Comparison of ENCODE assay signal across 35 cellular contexts in genomic region chr5:59212596-59212995, GRCh38.
"Had no signal": no experiment of that assay in that cellular context is flagged by ENCODE, and none has a peak within 500 bp of the region (broad histone marks: within the 10 kb centered on the region; RNA-seq: fewer than 3 reads in every experiment).

No MANE protein-coding gene starts in this region.

- H3K4me3 ChIP-seq: cardiac muscle cell, K562, MG63, Peyer's patch had no signal

- H3K27me3 Mint-ChIP-seq: activated B cell treated with CpG ODN at 0.5 μM for 24 hours, brain had no signal

- DNase-seq: activated B cell treated with CpG ODN at 0.5 μM for 24 hours; activated CD4-positive, alpha-beta memory T cell treated with anti-CD3 and anti-CD28 coated beads for 36 hours; activated CD4-positive, alpha-beta T cell treated with anti-CD3 and anti-CD28 coated beads for 4 hours; activated CD4-positive, alpha-beta T cell treated with anti-CD3 and anti-CD28 coated beads, Interleukin-2, amount 50 U/mL, for 1 hour; activated CD4-positive, CD25-positive, alpha-beta regulatory T cell treated with anti-CD3 and anti-CD28 coated beads, Interleukin-2, amount 50 U/mL, for 72 hours; activated CD8-positive, alpha-beta memory T cell treated with anti-CD3 and anti-CD28 coated beads, Interleukin-2, amount 50 U/mL, for 4 hours; activated gamma-delta T cell treated with Interleukin-2 at 50 U/mL for 16 hours; activated naive CD4-positive, alpha-beta T cell treated with anti-CD3 and anti-CD28 coated beads, Interleukin-2, amount 10 ng/mL, durations not matched to agents 7 days and 5 days; activated naive CD8-positive, alpha-beta T cell treated with anti-CD3 and anti-CD28 coated beads, Interleukin-2, amount 50 U/mL, for 24 hours; activated T-cell treated with anti-CD3 and anti-CD28 coated beads for 4 hours; activated T-cell treated with anti-CD3 and anti-CD28 coated beads, Interleukin-2, amount 50 U/mL, for 4 hours; anterior cingulate cortex; MG63; NCI-H1048; NCI-H1105 treated with DMSO at 0.1 percent for 48 hours; NCI-H1436; NCI-H1694 treated with DMSO at 0.1 percent for 48 hours; NCI-H2029; NCI-H345; NCI-H524 treated with DMSO at 0.1 percent for 48 hours; Peyer's patch; RPMI8226; SIG-M5; T-helper 1 cell; T-helper 2 cell; T-helper 9 cell had no signal

- H3K27ac ChIP-seq: cardiac muscle cell, Peyer's patch, VCaP had no signal

- H3K9me3 Mint-ChIP-seq: activated B cell treated with CpG ODN at 0.5 μM for 24 hours; activated CD4-positive, alpha-beta memory T cell treated with anti-CD3 and anti-CD28 coated beads for 36 hours; activated naive CD4-positive, alpha-beta T cell treated with anti-CD3 and anti-CD28 coated beads, Interleukin-2, amount 10 ng/mL, durations not matched to agents 7 days and 5 days; activated naive CD8-positive, alpha-beta T cell treated with anti-CD3 and anti-CD28 coated beads, Interleukin-2, amount 50 U/mL, for 24 hours; activated T-cell treated with anti-CD3 and anti-CD28 coated beads, Interleukin-2, amount 50 U/mL, for 4 hours; activated T-helper 1 cell treated with anti-CD3 and anti-CD28 coated beads, Interleukin-12 subunit alpha, Interleukin-12 subunit beta, Interleukin-2, Interleukin-4 antibody, amounts not matched to agents 30 ng/mL and 10 ng/mL and 1 ng/mL, durations not matched to agents 14 hours and 24 hours and 36 hours; brain; central memory CD8-positive, alpha-beta T cell had no signal

- H3K4me1 Mint-ChIP-seq: activated B cell treated with CpG ODN at 0.5 μM for 24 hours; activated naive CD4-positive, alpha-beta T cell treated with anti-CD3 and anti-CD28 coated beads, Interleukin-2, amount 10 ng/mL, durations not matched to agents 7 days and 5 days; activated naive CD8-positive, alpha-beta T cell treated with anti-CD3 and anti-CD28 coated beads, Interleukin-2, amount 50 U/mL, for 24 hours; central memory CD8-positive, alpha-beta T cell had no signal

- ATAC-seq: activated naive CD8-positive, alpha-beta T cell treated with anti-CD3 and anti-CD28 coated beads, Interleukin-2, amount 50 U/mL, for 24 hours; activated T-cell treated with anti-CD3 and anti-CD28 coated beads, Interleukin-2, amount 50 U/mL, for 4 hours; K562; Right ventricle myocardium inferior; SK-N-SH treated with all-trans-retinoic acid at 6 μM for 48 hours had no signal

- H3K36me3 ChIP-seq: MG63, Peyer's patch had no signal

- H3K36me3 Mint-ChIP-seq: activated CD4-positive, alpha-beta memory T cell treated with anti-CD3 and anti-CD28 coated beads for 36 hours; activated naive CD4-positive, alpha-beta T cell treated with anti-CD3 and anti-CD28 coated beads, Interleukin-2, amount 10 ng/mL, durations not matched to agents 7 days and 5 days; activated naive CD8-positive, alpha-beta T cell had no signal

- H3K4me3 Mint-ChIP-seq: activated B cell treated with CpG ODN at 0.5 μM for 24 hours; activated CD4-positive, alpha-beta memory T cell treated with anti-CD3 and anti-CD28 coated beads for 36 hours; activated naive CD4-positive, alpha-beta T cell treated with anti-CD3 and anti-CD28 coated beads, Interleukin-2, amount 10 ng/mL, durations not matched to agents 7 days and 5 days; activated naive CD8-positive, alpha-beta T cell; activated naive CD8-positive, alpha-beta T cell treated with anti-CD3 and anti-CD28 coated beads, Interleukin-2, amount 50 U/mL, for 24 hours; activated T-cell treated with anti-CD3 and anti-CD28 coated beads, Interleukin-2, amount 50 U/mL, for 4 hours; activated T-helper 1 cell treated with anti-CD3 and anti-CD28 coated beads, Interleukin-12 subunit alpha, Interleukin-12 subunit beta, Interleukin-2, Interleukin-4 antibody, amounts not matched to agents 30 ng/mL and 10 ng/mL and 1 ng/mL, durations not matched to agents 14 hours and 24 hours and 36 hours; brain; central memory CD8-positive, alpha-beta T cell had no signal

- H3K9me3 ChIP-seq: MG63, Peyer's patch had no signal

- H3K27me3 ChIP-seq: cardiac muscle cell, MG63, Peyer's patch had no signal

- H3K27ac Mint-ChIP-seq: activated B cell treated with CpG ODN at 0.5 μM for 24 hours; activated CD4-positive, alpha-beta memory T cell treated with anti-CD3 and anti-CD28 coated beads for 36 hours; activated naive CD4-positive, alpha-beta T cell treated with anti-CD3 and anti-CD28 coated beads, Interleukin-2, amount 10 ng/mL, durations not matched to agents 7 days and 5 days; activated naive CD8-positive, alpha-beta T cell; activated naive CD8-positive, alpha-beta T cell treated with anti-CD3 and anti-CD28 coated beads, Interleukin-2, amount 50 U/mL, for 24 hours; activated T-helper 1 cell treated with anti-CD3 and anti-CD28 coated beads, Interleukin-12 subunit alpha, Interleukin-12 subunit beta, Interleukin-2, Interleukin-4 antibody, amounts not matched to agents 30 ng/mL and 10 ng/mL and 1 ng/mL, durations not matched to agents 14 hours and 24 hours and 36 hours; brain had no signal
